11 cellular contexts compared by ENCODE assay signal in genomic region chr4:88244821-88245579, GRCh38. TPM values are rescaled to one million over a fixed set of nuclear protein-coding genes. Genes with fewer than 3 reads are reported as not detected.
DNase-seq lines count a peak whose midpoint lies in the region; ATAC-seq, FAIRE-seq and TF ChIP-seq lines count a peak whose summit lies in the region.
"Had no signal": no experiment of that assay in that cellular context is flagged by ENCODE, and none has a peak within 500 bp of the region (broad histone marks: within the 10 kb centered on the region; RNA-seq: fewer than 3 reads in every experiment).

No MANE protein-coding gene starts in this region.

- no peak for TF ChIP-seq POLR2A in tibial nerve (IDR thresholded peaks at IDR 0.05)

- H3K9me3 ChIP-seq in A673 (ENCODE audit: low read depth, low read length, poor library complexity, severe bottlenecking) (no peaks in the 10 kb centered on the region), tibial nerve (no peaks in the 10 kb centered on the region)

- H3K27ac ChIP-seq in A673 (ENCODE audit: low read depth, low read length, poor library complexity, severe bottlenecking) (no peak overlapping the region), tibial nerve (no peak overlapping the region)

- DNase-seq in activated T-cell treated with anti-CD3 and anti-CD28 coated beads, Interleukin-2, amount 50 U/mL, for 72 hours, result peak; percentile 39 to 46
- DNase-seq in sciatic nerve (ENCODE audit: low spot score), result no peak
- no peak for DNase-seq in A673 (ENCODE audit: low spot score)
- no peak for DNase-seq in frontal cortex (ENCODE audit: low spot score in 2 of 2)
- no peak for DNase-seq in tibial nerve (ENCODE audit: low spot score in 2 of 2)
- DNase-seq: mammary epithelial cell, SW 1271 had no signal

- intact Hi-C loops in sciatic nerve (cut with DNase I), result no loop called here
- intact Hi-C loops in A673 (cut with micrococcal nuclease; ENCODE audit: unreplicated experiment), result no loop called here

- no peak for TF ChIP-seq CTCF in A673 (conservative IDR thresholded peaks at IDR 0.05; ENCODE audit: low read depth, low read length)
- no peak for TF ChIP-seq CTCF in tibial nerve (IDR thresholded peaks at IDR 0.05)

- peaks cover 0 to 1% of the 10 kb centered on the region in 2 donors for H3K36me3 Mint-ChIP-seq in activated T-cell treated with anti-CD3 and anti-CD28 coated beads, Interleukin-2, amount 50 U/mL, for 72 hours (ENCODE audit: insufficient read depth in 2 of 2)

- BruUV-seq in A673 (replicated peaks; lab: Mats Ljungman, UMichigan), result no TSS peak

- WGBS in tibial nerve, 2 donors, result 79 to 87% methylated on average over 12 to 13 of the region's 17 CpGs

- no peaks in the 10 kb centered on the region for H3K27me3 Mint-ChIP-seq in activated T-cell treated with anti-CD3 and anti-CD28 coated beads, Interleukin-2, amount 50 U/mL, for 72 hours (ENCODE audit: low read depth)

- H3K4me1 Mint-ChIP-seq in activated T-cell treated with anti-CD3 and anti-CD28 coated beads, Interleukin-2, amount 50 U/mL, for 72 hours (ENCODE audit: low read depth), result peaks cover 10% of the 10 kb centered on the region

- POLR2A ChIA-PET in A673 (lab: Charles Lee; ENCODE audit: low non-redundant PET), result no interaction called here

- H3K9me3 Mint-ChIP-seq in activated T-cell treated with anti-CD3 and anti-CD28 coated beads, Interleukin-2, amount 50 U/mL, for 72 hours, result no peaks in the 10 kb centered on the region

- H3K36me3 ChIP-seq in A673 (ENCODE audit: insufficient read depth, low read length, poor library complexity, severe bottlenecking) (no peaks in the 10 kb centered on the region), tibial nerve (no peaks in the 10 kb centered on the region)

- H3K27ac Mint-ChIP-seq in activated T-cell treated with anti-CD3 and anti-CD28 coated beads, Interleukin-2, amount 50 U/mL, for 72 hours, result no peak overlapping the region

- H3K4me3 Mint-ChIP-seq in activated T-cell treated with anti-CD3 and anti-CD28 coated beads, Interleukin-2, amount 50 U/mL, for 72 hours, result peak overlapping the region; percentile 52 to 61

- H3K4me3 ChIP-seq in A673 (ENCODE audit: low read depth, low read length, poor library complexity, severe bottlenecking), result no peak overlapping the region
- peak overlapping the region in 1 of 4 donors; percentile 16 for H3K4me3 ChIP-seq in tibial nerve

- TF ChIP-seq EP300 in tibial nerve (IDR thresholded peaks at IDR 0.05), result no peak

- CTCF ChIA-PET in A673 (lab: Charles Lee), result no interaction called here

- ATAC-seq in GM18907 (IDR thresholded peaks at IDR 0.05; ENCODE audit: unreplicated experiment) (peak; percentile 80), HG03442 (IDR thresholded peaks at IDR 0.05; ENCODE audit: unreplicated experiment) (peak; percentile 55), sciatic nerve (peak; percentile 32), HG02588 (IDR thresholded peaks at IDR 0.05; ENCODE audit: unreplicated experiment) (no peak)
- ATAC-seq in activated T-cell treated with anti-CD3 and anti-CD28 coated beads, Interleukin-2, amount 50 U/mL, for 72 hours (replicated peaks in 1 of 2), result peak; percentile 88 to 93

- H3K27me3 ChIP-seq in A673 (replicated peaks; ENCODE audit: insufficient read depth, low read depth, low read length, poor library complexity) (no peaks in the 10 kb centered on the region), tibial nerve (no peaks in the 10 kb centered on the region)

- H3K4me1 ChIP-seq in A673 (ENCODE audit: insufficient read depth, low read length, poor library complexity, severe bottlenecking) (no peaks in the 10 kb centered on the region), tibial nerve (no peaks in the 10 kb centered on the region)

- FAIRE-seq in frontal cortex (lab: Jason Lieb, UNC), result no peak
- FAIRE-seq: G401.6 had no signal

RNA-seq across cellular contexts. Expression of gene PPM1K, which starts 39.4 kb away (rescaled TPM):
- 10 to 100 TPM; 61.2 to 85.3 TPM for total RNA-seq in activated T-cell treated with anti-CD3 and anti-CD28 coated beads, Interleukin-2, amount 50 U/mL, for 72 hours
- total RNA-seq in sciatic nerve (78.9 TPM), A673 (2021) (2.7 and 4.6 TPM in 2 replicates), frontal cortex (117 TPM), tibial nerve (10 to 100 TPM; 35.1 to 84.3 (median 71.1) TPM)

Comparison
In these comparisons a context has a peak if more than half of its experiments do, and no peak if none do; other contexts are left out.
1. DNase-seq: peak in activated T-cell treated with anti-CD3 and anti-CD28 coated beads, Interleukin-2, amount 50 U/mL, for 72 hours (2 of 2); none in sciatic nerve (single experiment), A673 (single experiment), frontal cortex (0 of 2) and tibial nerve (0 of 2).